In the genomic region with DNA sequence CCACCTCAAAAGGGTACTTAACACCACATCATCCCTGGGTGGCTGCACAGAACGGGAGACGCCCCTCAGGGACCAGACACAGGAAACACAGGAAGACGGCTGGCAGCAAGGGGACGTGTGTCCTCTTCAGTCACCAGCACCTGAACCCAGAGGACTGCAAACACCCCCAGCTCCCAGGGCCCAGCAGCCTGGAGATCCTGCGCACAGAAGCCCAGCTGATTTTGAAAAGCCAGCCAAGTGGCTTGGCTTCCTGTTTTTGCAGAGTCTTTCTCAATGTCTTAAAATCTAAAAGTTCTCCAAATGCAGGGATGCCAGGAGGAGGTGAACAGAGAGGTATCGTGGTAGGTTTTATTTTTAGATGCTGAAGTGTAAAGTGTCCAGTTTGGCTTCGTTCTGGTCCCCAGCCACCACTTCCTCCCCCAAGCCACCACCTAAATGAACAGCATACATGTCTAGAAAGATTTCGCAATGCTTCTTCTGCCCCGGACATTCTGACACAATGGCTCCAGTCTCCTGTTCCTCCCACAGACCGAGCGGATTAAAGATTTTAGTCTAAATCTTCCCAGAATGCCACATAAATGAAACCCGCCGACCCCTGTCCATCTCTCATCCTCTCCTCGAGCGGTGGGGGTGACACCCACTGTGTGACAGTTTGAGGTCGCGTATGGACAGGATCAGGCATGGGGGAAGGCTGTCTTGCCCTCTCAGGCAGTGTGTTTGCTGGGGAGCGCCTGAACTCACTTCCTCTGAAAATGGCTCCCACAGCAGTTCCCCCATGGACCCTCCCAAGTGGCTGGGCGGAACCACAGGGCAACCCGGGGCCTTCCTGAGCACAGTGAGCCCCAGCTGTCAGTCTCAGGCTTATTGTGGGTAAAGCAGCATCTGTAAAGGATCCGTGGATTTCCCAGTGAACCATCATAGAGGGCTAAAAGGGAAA, we compare ENCODE assay signal across 8 cellular contexts. TPM values are rescaled to one million over a fixed set of nuclear protein-coding genes. Genes with fewer than 3 reads are reported as not detected.
A peak's percentile ranks its signal among the peaks of the same experiment; 100 is the strongest.
DNase-seq lines count a peak whose midpoint lies in the region; ATAC-seq and TF ChIP-seq lines count a peak whose summit lies in the region.

No MANE protein-coding gene starts in this region.

- H3K4me1 Mint-ChIP-seq in natural killer cell = peaks cover 54 to 68% of the 10 kb centered on the region in 2 donors
- H3K4me1 Mint-ChIP-seq in progenitor cell of endocrine pancreas (ENCODE audit: low read depth) = peaks cover 4% of the 10 kb centered on the region

- H3K4me3 Mint-ChIP-seq in natural killer cell = peak overlapping the region; percentile 65
- H3K4me3 Mint-ChIP-seq in progenitor cell of endocrine pancreas (ENCODE audit: low read depth) = no peak overlapping the region

- intact Hi-C loops in natural killer cell (cut with micrococcal nuclease) = loop anchor here (2.0 kb wide), 2 partner anchors 37 to 41 kb away; partner anchors contain the start of gene ITPK1

- in situ Hi-C loops in KBM-7 (cut with MboI; ENCODE audit: low pct_unique_long_range_greater_than_20kb, low sequenced_read_pairs) = no loop called here

- peak overlapping the region; percentile 91 to 95 for H3K27ac Mint-ChIP-seq in natural killer cell
- no peak overlapping the region for H3K27ac Mint-ChIP-seq in progenitor cell of endocrine pancreas

- H3K27me3 Mint-ChIP-seq in natural killer cell (ENCODE audit: low read depth in 2 of 2) (no peaks in the 10 kb centered on the region), progenitor cell of endocrine pancreas (no peaks in the 10 kb centered on the region)

- H3K36me3 Mint-ChIP-seq in natural killer cell = no peaks in the 10 kb centered on the region
- no peaks in the 10 kb centered on the region for H3K36me3 Mint-ChIP-seq in progenitor cell of endocrine pancreas (ENCODE audit: insufficient read depth)

- TF ChIP-seq CTCF in natural killer cell (IDR thresholded peaks at IDR 0.05) = no peak
- TF ChIP-seq CTCF in GM20000 (IDR thresholded peaks at IDR 0.05; ENCODE audit: extremely low read depth, missing control alignments) = no peak
- no peak for TF ChIP-seq CTCF in progenitor cell of endocrine pancreas (IDR thresholded peaks at IDR 0.05; ENCODE audit: unreplicated experiment)

- H3K9me3 Mint-ChIP-seq in natural killer cell = no peaks in the 10 kb centered on the region
- H3K9me3 Mint-ChIP-seq in progenitor cell of endocrine pancreas (ENCODE audit: low read depth) = no peaks in the 10 kb centered on the region

- DNase-seq in EL (peak; percentile 31), KBM-7 (peak; percentile 98), dedifferentiated amniotic fluid mesenchymal stem cell (ENCODE audit: extremely low spot score) (peak; percentile 30), natural killer cell (peak; percentile 37), GM20000 (ENCODE audit: low spot score) (no peak), progenitor cell of endocrine pancreas (ENCODE audit: low spot score, unreplicated experiment) (no peak)
- DNase-seq in activated CD4-positive, alpha-beta T cell treated with anti-CD3 and anti-CD28 coated beads, Interleukin-2, amount 50 U/mL, for 4 hours = no peak

- ATAC-seq in natural killer cell (peak; percentile 71 to 74 (median 72)), HG03439 (IDR thresholded peaks at IDR 0.05; ENCODE audit: unreplicated experiment) (no peak)

RNA-seq across cellular contexts. Expression of gene ITPK1, which starts 41.6 kb away (rescaled TPM):
- total RNA-seq in natural killer cell = 10 to 100 TPM; 73.2 to 74.8 (median 74.4) TPM
- 71.3 and 72.0 TPM in 2 replicates for total RNA-seq in progenitor cell of endocrine pancreas

Comparison
In these comparisons a context has a peak if more than half of its experiments do, and no peak if none do; other contexts are left out.
1. DNase-seq: peak in EL (single experiment), KBM-7 (single experiment), dedifferentiated amniotic fluid mesenchymal stem cell (single experiment) and natural killer cell (single experiment); none in GM20000 (single experiment), progenitor cell of endocrine pancreas (single experiment) and activated CD4-positive, alpha-beta T cell treated with anti-CD3 and anti-CD28 coated beads, Interleukin-2, amount 50 U/mL, for 4 hours (0 of 2).